ENCODE assay signal across 9 cellular contexts in genomic region chr1:40948741-40949528, GRCh38. TPM values are rescaled to one million over a fixed set of nuclear protein-coding genes. Genes with fewer than 3 reads are reported as not detected.
A peak's percentile ranks its signal among the peaks of the same experiment; 100 is the strongest.
DNase-seq lines count a peak whose midpoint lies in the region; ATAC-seq and TF ChIP-seq lines count a peak whose summit lies in the region.
"Had no signal": no experiment of that assay in that cellular context is flagged by ENCODE, and none has a peak within 500 bp of the region (broad histone marks: within the 10 kb centered on the region; RNA-seq: fewer than 3 reads in every experiment).

No MANE protein-coding gene starts in this region.

- H3K9me3 ChIP-seq in right atrium auricular region (peaks cover 0 to 7% of the 10 kb centered on the region in 2 donors), skeletal muscle satellite cell (replicated peaks; ENCODE audit: low read length) (no peaks in the 10 kb centered on the region)

- peak overlapping the region; percentile 76 for H3K4me2 ChIP-seq in skeletal muscle satellite cell (ENCODE audit: low read length)

- H3K27ac ChIP-seq in right atrium auricular region = peak overlapping the region in 1 of 2 donors; percentile 13

- TF ChIP-seq CTCF in right atrium auricular region (IDR thresholded peaks at IDR 0.05) = peak; percentile 54 to 76

- H3K36me3 ChIP-seq in right atrium auricular region = no peaks in the 10 kb centered on the region
- H3K36me3 ChIP-seq in skeletal muscle satellite cell (ENCODE audit: insufficient read depth, low read length) = no peaks in the 10 kb centered on the region

- no peaks in the 10 kb centered on the region for H3K9me3 Mint-ChIP-seq in activated naive CD4-positive, alpha-beta T cell treated with anti-CD3 and anti-CD28 coated beads, Interleukin-2, amount 50 U/mL, for 72 hours
- H3K9me3 Mint-ChIP-seq: dendritic cell treated with granulocyte-macrophage colony-stimulating factor and Interleukin-4, amounts not matched to agents 40 ng/mL and 50 ng/mL, for 4 days had no signal

- H3K4me1 ChIP-seq in right atrium auricular region (peaks cover 0 to 10% of the 10 kb centered on the region in 2 donors), skeletal muscle satellite cell (ENCODE audit: control insufficient read depth, insufficient read depth, low read length) (peaks cover 25% of the 10 kb centered on the region)

- no peaks in the 10 kb centered on the region for H3K36me3 Mint-ChIP-seq in activated naive CD4-positive, alpha-beta T cell treated with anti-CD3 and anti-CD28 coated beads, Interleukin-2, amount 50 U/mL, for 72 hours

- H3K27me3 ChIP-seq in right atrium auricular region = no peaks in the 10 kb centered on the region
- H3K27me3 ChIP-seq in skeletal muscle satellite cell (ENCODE audit: control insufficient read depth, insufficient read depth, low read length) = no peaks in the 10 kb centered on the region

- ATAC-seq in SK-N-SH treated with all-trans-retinoic acid at 6 μM for 48 hours (peak; percentile 86), GM18498 (IDR thresholded peaks at IDR 0.05; ENCODE audit: unreplicated experiment) (no peak)
- ATAC-seq in activated naive CD4-positive, alpha-beta T cell treated with anti-CD3 and anti-CD28 coated beads, Interleukin-2, amount 50 U/mL, for 72 hours = peak; percentile 69 to 79

- no peak overlapping the region for H3K27ac Mint-ChIP-seq in activated naive CD4-positive, alpha-beta T cell treated with anti-CD3 and anti-CD28 coated beads, Interleukin-2, amount 50 U/mL, for 72 hours
- H3K27ac Mint-ChIP-seq: dendritic cell treated with granulocyte-macrophage colony-stimulating factor and Interleukin-4, amounts not matched to agents 40 ng/mL and 50 ng/mL, for 4 days had no signal

- H3K4me3 ChIP-seq in right atrium auricular region (no peak overlapping the region), skeletal muscle satellite cell (ENCODE audit: low read length) (peak overlapping the region; percentile 49)

- peak overlapping the region; percentile 55 for H3K9ac ChIP-seq in skeletal muscle satellite cell (ENCODE audit: low read depth, low read length)

- DNase-seq in DMS53 (lab: John Stamatoyannopoulos, UW) (peak; percentile 69), LHCN-M2 (ENCODE audit: low read depth) (peak; percentile 79), right atrium auricular region (ENCODE audit: low spot score) (peak; percentile 69), NCI-H1105 (lab: John Stamatoyannopoulos, UW) (no peak)
- DNase-seq in activated naive CD4-positive, alpha-beta T cell treated with anti-CD3 and anti-CD28 coated beads, Interleukin-2, amount 50 U/mL, for 72 hours (ENCODE audit: low spot score in 2 of 2) = peak in 1 of 2 donors; percentile 73

TF ChIP-seq in SK-N-SH treated with all-trans-retinoic acid at 6 μM for 48 hours, 23 proteins besides CTCF, POLR2A, EP300 and RAD21:
- TF ChIP-seq TCF4 (CRISPR knock-in tag; IDR thresholded peaks at IDR 0.05; ENCODE audit: borderline replicate concordance) (no peak), RARB (CRISPR knock-in tag; IDR thresholded peaks at IDR 0.05) (no peak), PPARA (CRISPR knock-in tag; IDR thresholded peaks at IDR 0.05; ENCODE audit: borderline replicate concordance) (no peak), ZFP3 (CRISPR knock-in tag; IDR thresholded peaks at IDR 0.05) (no peak), GLIS3 (CRISPR knock-in tag; IDR thresholded peaks at IDR 0.05) (no peak), ZNF8 (CRISPR knock-in tag; IDR thresholded peaks at IDR 0.05) (no peak), TOX (CRISPR knock-in tag; IDR thresholded peaks at IDR 0.05; ENCODE audit: borderline replicate concordance) (no peak), ZNF70 (CRISPR knock-in tag; IDR thresholded peaks at IDR 0.05) (no peak), CSDC2 (CRISPR knock-in tag; IDR thresholded peaks at IDR 0.05) (no peak), ARNTL (CRISPR knock-in tag; IDR thresholded peaks at IDR 0.05; ENCODE audit: borderline replicate concordance, low read depth) (no peak), BACH2 (CRISPR knock-in tag; IDR thresholded peaks at IDR 0.05; ENCODE audit: borderline replicate concordance) (no peak), CREB5 (CRISPR knock-in tag; IDR thresholded peaks at IDR 0.05; ENCODE audit: low read depth) (no peak), ZC3H10 (CRISPR knock-in tag; IDR thresholded peaks at IDR 0.05) (no peak), OSR1 (CRISPR knock-in tag; IDR thresholded peaks at IDR 0.05) (no peak), ZFP30 (CRISPR knock-in tag; IDR thresholded peaks at IDR 0.05) (no peak), ZNF565 (CRISPR knock-in tag; conservative IDR thresholded peaks at IDR 0.05; ENCODE audit: low read depth) (no peak), ISL1 (CRISPR knock-in tag; IDR thresholded peaks at IDR 0.05) (no peak), CSRNP3 (CRISPR knock-in tag; IDR thresholded peaks at IDR 0.05) (no peak), SNAI2 (CRISPR knock-in tag; IDR thresholded peaks at IDR 0.05) (no peak), PATZ1 (CRISPR knock-in tag; IDR thresholded peaks at IDR 0.05; ENCODE audit: borderline replicate concordance) (no peak)

RNA-seq across cellular contexts. Expression of gene CTPS1, which starts 30.6 kb away (rescaled TPM):
- 46.2 and 55.1 TPM in 2 replicates for total RNA-seq in LHCN-M2 (2014; rRNA removed)
- 34.4 TPM for polyA plus RNA-seq in LHCN-M2 (2012)
- 10 to 100 TPM; 72.8 to 92.9 TPM for total RNA-seq in activated naive CD4-positive, alpha-beta T cell treated with anti-CD3 and anti-CD28 coated beads, Interleukin-2, amount 50 U/mL, for 72 hours
- total RNA-seq in right atrium auricular region = 10 to 100 TPM in 1 of 2 donors, 1 to 10 TPM in 1; 8.8 to 15.4 TPM
- total RNA-seq in skeletal muscle satellite cell (2012; rRNA removed) = 26.1 and 32.8 TPM in 2 replicates
